In genomic region chr1:232789660-232790059, GRCh38 we compare ENCODE assay signal across 1 cellular context.
TF ChIP-seq lines count a peak whose summit lies in the region.

No MANE protein-coding gene starts in this region.

TF ChIP-seq in SK-N-SH treated with all-trans-retinoic acid at 6 μM for 48 hours, 23 proteins besides CTCF, POLR2A, EP300 and RAD21 (continued from another document):
- TF ChIP-seq CSRNP3 (CRISPR knock-in tag; IDR thresholded peaks at IDR 0.05), result no peak
- TF ChIP-seq POU6F1 (CRISPR knock-in tag; IDR thresholded peaks at IDR 0.05; ENCODE audit: borderline replicate concordance, low read depth), result no peak
- TF ChIP-seq PATZ1 (CRISPR knock-in tag; IDR thresholded peaks at IDR 0.05; ENCODE audit: borderline replicate concordance), result no peak
- TF ChIP-seq TSHZ2 (CRISPR knock-in tag; IDR thresholded peaks at IDR 0.05), result no peak
- no peak for TF ChIP-seq ZC3H10 (CRISPR knock-in tag; IDR thresholded peaks at IDR 0.05)
